9 cellular contexts compared by ENCODE assay signal in genomic region chr15:31372635-31373091, GRCh38. TPM values are rescaled to one million over a fixed set of nuclear protein-coding genes. Genes with fewer than 3 reads are reported as not detected.
DNase-seq lines count a peak whose midpoint lies in the region; ATAC-seq and TF ChIP-seq lines count a peak whose summit lies in the region.
"Had no signal": no experiment of that assay in that cellular context is flagged by ENCODE, and none has a peak within 500 bp of the region (broad histone marks: within the 10 kb centered on the region; RNA-seq: fewer than 3 reads in every experiment).

No MANE protein-coding gene starts in this region.

- 49 to 78% methylated on average over 6 to 12 of the region's 14 CpGs for WGBS in thyroid gland, 2 donors

- H3K4me3 ChIP-seq in cardiac fibroblast (replicated peaks in 1 of 2; ENCODE audit: low read depth in 2 of 2, low read length in 2 of 2) (no peak overlapping the region), thyroid gland (replicated peaks in 1 of 3) (no peak overlapping the region), Peyer's patch (no peak overlapping the region)

- ATAC-seq in GM19463 (IDR thresholded peaks at IDR 0.05; ENCODE audit: unreplicated experiment): no peak

- TF ChIP-seq POLR2A in thyroid gland (IDR thresholded peaks at IDR 0.05) (no peak), Peyer's patch (IDR thresholded peaks at IDR 0.05) (no peak)

- TF ChIP-seq CTCF in cardiac fibroblast (IDR thresholded peaks at IDR 0.05; ENCODE audit: low read depth, low read length): no peak
- TF ChIP-seq CTCF in thyroid gland (IDR thresholded peaks at IDR 0.05): no peak
- no peak for TF ChIP-seq CTCF in Peyer's patch (IDR thresholded peaks at IDR 0.05)

- peak; percentile 22 for DNase-seq in NCI-H2029 (lab: John Stamatoyannopoulos, UW)
- no peak for DNase-seq in NCI-H2029 treated with DMSO at 0.1 percent for 48 hours (lab: John Stamatoyannopoulos, UW)
- DNase-seq in cardiac fibroblast (ENCODE audit: low read depth in 2 of 2): peak; percentile 85 to 90
- DNase-seq in kidney tubule cell (ENCODE audit: low spot score): peak; percentile 70
- peak; percentile 53 to 70 for DNase-seq in thyroid gland
- DNase-seq in activated gamma-delta T cell (lab: John Stamatoyannopoulos, UW): no peak
- no peak for DNase-seq in Peyer's patch
- DNase-seq: activated CD4-positive, CD25-positive, alpha-beta regulatory T cell had no signal

- intact Hi-C loops in thyroid gland (cut with DNase I): no loop called here

- H3K4me1 ChIP-seq in thyroid gland: peaks cover 47 to 84% of the 10 kb centered on the region in 2 donors
- H3K4me1 ChIP-seq in Peyer's patch: peaks cover 5 to 62% (median 10%) of the 10 kb centered on the region in 4 donors

- H3K9me3 ChIP-seq in thyroid gland: no peaks in the 10 kb centered on the region
- no peaks in the 10 kb centered on the region for H3K9me3 ChIP-seq in Peyer's patch

- H3K27ac ChIP-seq in thyroid gland (peak overlapping the region in 2 of 3 donors; percentile 33 to 49), Peyer's patch (peak overlapping the region in 2 of 4 donors; percentile 84 to 93)

- H3K36me3 ChIP-seq in thyroid gland: peaks cover 16 to 20% of the 10 kb centered on the region in 2 donors
- peaks cover 0 to 28% (median 0%) of the 10 kb centered on the region in 3 donors for H3K36me3 ChIP-seq in Peyer's patch

- H3K27me3 ChIP-seq in thyroid gland (no peaks in the 10 kb centered on the region), Peyer's patch (no peaks in the 10 kb centered on the region)

RNA-seq across cellular contexts. Expression of gene KLF13, which starts 46.0 kb away (rescaled TPM):
- total RNA-seq in thyroid gland (100 to 1,000 TPM in 2 of 4 donors, 10 to 100 TPM in 2; 84.0 to 117 (median 97.6) TPM), Peyer's patch (10 to 100 TPM; 51.2 to 80.4 (median 75.6) TPM)

Comparison
In these comparisons a context has a peak if more than half of its experiments do, and no peak if none do; other contexts are left out.
1. DNase-seq: peak in NCI-H2029 (single experiment), cardiac fibroblast (2 of 2), kidney tubule cell (single experiment) and thyroid gland (2 of 2); none in NCI-H2029 treated with DMSO at 0.1 percent for 48 hours (single experiment), activated gamma-delta T cell (single experiment) and Peyer's patch (0 of 3).